8 cellular contexts compared by ENCODE assay signal in the genomic region with DNA sequence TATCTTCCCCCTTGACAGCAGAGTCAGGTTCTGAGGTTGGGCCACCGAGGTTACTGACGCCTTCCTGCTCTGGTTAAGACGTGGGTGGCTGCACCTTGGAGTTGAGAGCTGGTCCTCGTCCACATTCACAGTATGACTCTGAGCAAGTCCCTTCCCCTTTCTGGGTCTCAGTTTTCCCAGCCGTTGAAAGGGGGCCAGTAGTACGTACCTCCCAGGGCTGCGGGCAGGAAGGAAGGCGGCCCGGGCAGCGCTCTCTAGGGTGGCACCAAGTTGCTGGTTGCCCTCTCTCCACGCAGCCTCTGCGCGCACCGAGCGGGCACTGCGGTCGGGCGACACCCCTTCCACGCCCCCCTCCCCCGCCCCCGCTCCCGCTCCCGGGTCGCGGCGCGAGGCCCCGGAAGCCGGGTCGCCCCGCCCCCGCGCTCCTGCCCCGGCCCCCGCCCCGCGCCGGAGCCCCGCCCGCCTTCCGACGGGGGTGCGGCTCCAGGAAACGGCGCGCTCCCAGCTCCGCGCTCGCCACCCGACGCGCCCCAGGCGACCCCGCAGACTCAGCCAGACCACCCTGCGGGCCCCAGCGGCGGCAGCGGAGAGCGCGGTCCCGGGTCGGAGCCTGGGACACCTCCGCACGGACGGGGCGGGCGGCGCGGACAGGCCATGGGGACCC. TPM values are rescaled to one million over a fixed set of nuclear protein-coding genes. Genes with fewer than 3 reads are reported as not detected.
DNase-seq lines count a peak whose midpoint lies in the region; ATAC-seq and TF ChIP-seq lines count a peak whose summit lies in the region.

A gene (plus strand): TSS at position 486 of the 664 bp plus-strand sequence. CDS start 250 bp downstream, outside the sequence.

- H3K9me3 Mint-ChIP-seq in Calu3 (ENCODE audit: low read depth, unreplicated experiment) = no peaks in the 10 kb centered on the region

- H3K4me1 ChIP-seq in SJSA1 (replicated peaks) (peaks cover 66% of the 10 kb centered on the region), prostate gland (replicated peaks) (peaks cover 33% of the 10 kb centered on the region), vagina (peaks cover 73% of the 10 kb centered on the region)

- H3K36me3 Mint-ChIP-seq in Calu3 (ENCODE audit: insufficient read depth, unreplicated experiment) = peaks cover 94% of the 10 kb centered on the region

- CTCF ChIA-PET in Calu3 (lab: Charles Lee) = interaction anchor here (0.6 to 1.5 kb wide), 5 partner anchors 12 to 68 kb away, joined by 3 to 4 read pairs (median 3); no protein-coding TSS in a partner anchor

- peaks cover 41% of the 10 kb centered on the region for H3K4me1 Mint-ChIP-seq in Calu3 (ENCODE audit: low read depth, unreplicated experiment)

- H3K4me3 Mint-ChIP-seq in Calu3 (ENCODE audit: low read depth, unreplicated experiment) = peak within 1 kb of the TSS; percentile 79

- H3K27ac ChIP-seq in SJSA1 = peak within 1 kb of the TSS; percentile 61
- H3K27ac ChIP-seq in prostate gland = peak within 1 kb of the TSS; percentile 87 to 96
- H3K27ac ChIP-seq in vagina = peak within 1 kb of the TSS; percentile 93

- no peak for TF ChIP-seq CTCF in Calu3 (IDR thresholded peaks at IDR 0.05; ENCODE audit: unreplicated experiment)
- TF ChIP-seq CTCF in prostate gland (IDR thresholded peaks at IDR 0.05) = no peak
- no peak for TF ChIP-seq CTCF in vagina (IDR thresholded peaks at IDR 0.05)

- ATAC-seq in HG02852 (IDR thresholded peaks at IDR 0.05; ENCODE audit: unreplicated experiment) = peak; percentile 27

- peaks cover 48% of the 10 kb centered on the region for H3K36me3 ChIP-seq in SJSA1
- peaks cover 0 to 9% of the 10 kb centered on the region in 2 donors for H3K36me3 ChIP-seq in prostate gland
- H3K36me3 ChIP-seq in vagina = peaks cover 1 to 15% of the 10 kb centered on the region in 2 donors

- H3K27me3 ChIP-seq in SJSA1 (replicated peaks) = no peaks in the 10 kb centered on the region
- no peaks in the 10 kb centered on the region for H3K27me3 ChIP-seq in prostate gland (replicated peaks; ENCODE audit: insufficient read depth)
- no peaks in the 10 kb centered on the region for H3K27me3 ChIP-seq in vagina

- DNase-seq in Calu3 = peak; percentile 83
- DNase-seq in SJSA1 (ENCODE audit: low read depth in 1 of 2, low spot score in 2 of 2) = peak; percentile 81
- DNase-seq in activated naive CD4-positive, alpha-beta T cell treated with Interleukin-2 at 50 U/mL for 16 hours = peak; percentile 78
- DNase-seq in glomerular visceral epithelial cell (ENCODE audit: extremely low spot score) = peak; percentile 72
- no peak for DNase-seq in prostate gland (ENCODE audit: low spot score)
- no peak for DNase-seq in vagina (ENCODE audit: extremely low spot score in 2 of 2)
- DNase-seq in NCI-H446 treated with DMSO at 0.1 percent for 48 hours (lab: John Stamatoyannopoulos, UW) = no peak

- TF ChIP-seq POLR2A in prostate gland (IDR thresholded peaks at IDR 0.05) (peak; percentile 47), vagina (IDR thresholded peaks at IDR 0.05) (no peak)

- H3K27me3 Mint-ChIP-seq in Calu3 (ENCODE audit: unreplicated experiment) = no peaks in the 10 kb centered on the region

- peak within 1 kb of the TSS; percentile 77 for H3K27ac Mint-ChIP-seq in Calu3 (ENCODE audit: unreplicated experiment)

- no TSS peak for BruUV-seq in Calu3 (replicated peaks; lab: Mats Ljungman, UMichigan)

- intact Hi-C loops in Calu3 (cut with micrococcal nuclease; ENCODE audit: unreplicated experiment) = no loop called here
- intact Hi-C loops in prostate gland (cut with DNase I) = loop anchor here (2.0 to 5.0 kb wide), 2 partner anchors 35 to 87 kb away; a partner anchor contains a TSS
- intact Hi-C loops in vagina (cut with DNase I) = no loop called here

- H3K9me3 ChIP-seq in SJSA1 (replicated peaks) (no peaks in the 10 kb centered on the region), prostate gland (no peaks in the 10 kb centered on the region), vagina (no peaks in the 10 kb centered on the region)

- H3K4me3 ChIP-seq in SJSA1 = peak within 1 kb of the TSS; percentile 80
- H3K4me3 ChIP-seq in prostate gland = peak within 1 kb of the TSS; percentile 74 to 78
- peak within 1 kb of the TSS; percentile 81 to 98 for H3K4me3 ChIP-seq in vagina

- 7% methylated on average over 21 of the region's 69 CpGs for WGBS in prostate gland

RNA-seq across cellular contexts. Expression of the gene that starts here (rescaled TPM):
- total RNA-seq in Calu3 (2022) (73.7 and 81.0 TPM in 2 replicates), prostate gland (10 to 100 TPM; 68.2 to 98.7 TPM), vagina (123 TPM)
- total RNA-seq in SJSA1 (2014; rRNA removed; shearing (Covaris generic)) = 103 and 107 TPM in 2 replicates

Comparison
In these comparisons a context has a peak if more than half of its experiments do, and no peak if none do; other contexts are left out.
1. DNase-seq: peak in Calu3 (single experiment), SJSA1 (2 of 2), activated naive CD4-positive, alpha-beta T cell treated with Interleukin-2 at 50 U/mL for 16 hours (single experiment) and glomerular visceral epithelial cell (single experiment); none in prostate gland (single experiment), vagina (0 of 2) and NCI-H446 treated with DMSO at 0.1 percent for 48 hours (single experiment).
2. Peak in every context shown above with its lines, with median percentiles within 50 percentile points of each other: H3K27ac ChIP-seq and H3K4me3 ChIP-seq.